Comparison of ENCODE assay signal across 1 cellular context in genomic region chr3:58200846-58201355, GRCh38.
TF ChIP-seq lines count a peak whose summit lies in the region.

No MANE protein-coding gene starts in this region.

TF ChIP-seq in GM12878, 131 proteins besides CTCF, POLR2A, EP300 and RAD21 (continues in another document):
- TF ChIP-seq ZNF24 (IDR thresholded peaks at IDR 0.05) (no peak), TCF12 (IDR thresholded peaks at IDR 0.05; ENCODE audit: low read depth, low read length) (peak; percentile 81; the same call in 1 of the 2 replicates), BCLAF1 (IDR thresholded peaks at IDR 0.05) (no peak), PBX3 (IDR thresholded peaks at IDR 0.05; ENCODE audit: insufficient replicate concordance, low read depth, low read length) (peak; percentile 63), BMI1 (IDR thresholded peaks at IDR 0.05; ENCODE audit: borderline replicate concordance) (no peak), ZNF207 (IDR thresholded peaks at IDR 0.05; ENCODE audit: borderline replicate concordance) (no peak), POLR2AphosphoS5 (IDR thresholded peaks at IDR 0.05; ENCODE audit: low read length) (0 out of 2 replicates have a peak, but pooled peaks have one; percentile 42), HDGF (IDR thresholded peaks at IDR 0.05) (0 out of 2 replicates have a peak, but pooled peaks have one; percentile 17), ZBTB40 (IDR thresholded peaks at IDR 0.05; ENCODE audit: borderline replicate concordance) (no peak), ZNF217 (IDR thresholded peaks at IDR 0.05) (0 out of 2 replicates have a peak, but pooled peaks have one; percentile 3), HSF1 (IDR thresholded peaks at IDR 0.05; ENCODE audit: low read depth, low read length) (no peak), NKRF (conservative IDR thresholded peaks at IDR 0.05) (no peak), STAT3 (IDR thresholded peaks at IDR 0.05; ENCODE audit: low read depth, low read length) (no peak), BCL3 (IDR thresholded peaks at IDR 0.05; ENCODE audit: borderline replicate concordance, insufficient read depth, low read depth, low read length, poor library complexity, severe bottlenecking) (no peak), GATAD2B (conservative IDR thresholded peaks at IDR 0.05; ENCODE audit: low read depth) (peak; percentile 43; the same call in 1 of the 2 replicates), KLF5 (IDR thresholded peaks at IDR 0.05; ENCODE audit: partially characterized antibody) (no peak), REST (IDR thresholded peaks at IDR 0.05; ENCODE audit: low read depth, low read length) (no peak), ETV6 (conservative IDR thresholded peaks at IDR 0.05 in 1 of 2, IDR thresholded peaks at IDR 0.05 in 1 of 2; ENCODE audit: borderline replicate concordance in 1 of 2, low read depth in 1 of 2) (peak in 1 of 2 experiments; percentile 49; a peak in 1 of 4 replicates), RELA (IDR thresholded peaks at IDR 0.05; ENCODE audit: borderline replicate concordance, partially characterized antibody) (no peak), IKZF2 (IDR thresholded peaks at IDR 0.05) (peak; percentile 42 to 55; a peak in 3 of 4 replicates), PRDM15 (CRISPR knock-in tag; IDR thresholded peaks at IDR 0.05) (no peak), MYC (IDR thresholded peaks at IDR 0.05; ENCODE audit: insufficient read depth, insufficient read length, insufficient replicate concordance, low read length, severe bottlenecking) (no peak), USF1 (IDR thresholded peaks at IDR 0.05; ENCODE audit: borderline replicate concordance, extremely low read length, insufficient read depth, low read depth, low read length) (no peak), EGR1 (IDR thresholded peaks at IDR 0.05; ENCODE audit: borderline replicate concordance in 1 of 2, low read depth in 2 of 2, low read length in 2 of 2) (no peak)
